Comparison of ENCODE assay signal across 11 cellular contexts in the genomic region with DNA sequence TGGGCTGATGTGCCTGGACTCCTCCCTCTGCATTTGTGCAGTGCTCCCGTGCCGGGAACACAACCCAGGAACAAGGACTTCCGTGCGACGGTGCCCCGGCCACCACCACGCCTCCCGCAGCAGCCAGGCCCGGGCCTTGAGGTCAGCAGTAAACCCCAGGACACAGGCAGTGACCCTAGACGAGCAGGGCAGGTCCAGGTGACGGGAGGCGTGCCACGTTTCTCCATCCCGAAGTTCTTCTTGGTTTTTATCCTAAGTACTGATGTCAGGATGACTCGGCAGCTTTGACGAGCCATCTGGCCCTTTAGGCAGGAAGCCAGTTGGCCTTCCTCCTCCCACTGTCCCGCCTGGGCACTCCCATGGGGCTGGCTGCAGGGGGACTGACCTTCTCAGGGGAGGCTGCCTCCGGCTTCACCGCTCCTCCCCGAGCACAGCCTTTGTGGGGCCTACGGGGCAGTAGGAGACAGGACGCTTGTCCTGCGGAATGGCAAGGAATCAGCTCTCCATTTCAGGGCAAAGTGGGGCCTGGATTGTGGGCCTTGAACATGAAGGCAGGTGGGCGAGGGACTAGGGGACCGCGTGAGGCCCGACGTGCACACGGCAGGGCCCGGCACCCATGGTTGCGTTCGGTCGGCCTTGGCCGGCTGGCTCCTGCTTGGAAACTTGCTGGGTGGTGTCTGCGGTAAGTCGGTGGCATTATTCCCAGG.
A peak's percentile ranks its signal among the peaks of the same experiment; 100 is the strongest.
DNase-seq lines count a peak whose midpoint lies in the region; ATAC-seq and TF ChIP-seq lines count a peak whose summit lies in the region.
"Had no signal": no experiment of that assay in that cellular context is flagged by ENCODE, and none has a peak within 500 bp of the region (broad histone marks: within the 10 kb centered on the region; RNA-seq: fewer than 3 reads in every experiment).

No MANE protein-coding gene starts in this region.

- TF ChIP-seq CTCF in PC-9 (conservative IDR thresholded peaks at IDR 0.05) = no peak
- no peak for TF ChIP-seq CTCF in fibroblast of lung (conservative IDR thresholded peaks at IDR 0.05 in 1 of 2, IDR thresholded peaks at IDR 0.05 in 1 of 2; ENCODE audit: low read depth in 1 of 2, low read length in 2 of 2)

- H2BK120ac ChIP-seq in trophoblast cell (ENCODE audit: insufficient read depth, low read length, poor library complexity) = no peak overlapping the region

- H3K9ac ChIP-seq in fibroblast of lung (ENCODE audit: insufficient read depth, low read length) (no peak overlapping the region), trophoblast cell (ENCODE audit: low read length) (no peak overlapping the region)

- H2AFZ ChIP-seq in PC-9 (0 out of 2 replicates have a peak overlapping the region, but pooled peaks have one; percentile 20), fibroblast of lung (ENCODE audit: low read length) (peak overlapping the region; percentile 27), trophoblast cell (ENCODE audit: insufficient read depth, low read length, poor library complexity) (no peak overlapping the region)

- H3K36me3 ChIP-seq in PC-9 (ENCODE audit: low read depth) (no peaks in the 10 kb centered on the region), fibroblast of lung (ENCODE audit: control insufficient read depth, insufficient read depth, low read length) (no peaks in the 10 kb centered on the region), trophoblast cell (ENCODE audit: control insufficient read depth in 1 of 2, insufficient read depth in 2 of 2, low read length in 2 of 2) (no peaks in the 10 kb centered on the region)
- H3K36me3 ChIP-seq: pancreas had no signal

- H3K18ac ChIP-seq in trophoblast cell (ENCODE audit: low read length) = no peak overlapping the region

- intact Hi-C loops in PC-9 (cut with micrococcal nuclease; ENCODE audit: unreplicated experiment) = loop anchor here (1.0 to 5.0 kb wide), 4 partner anchors 19 to 381 kb away; no protein-coding TSS in a partner anchor

- no CpG with 5 or more reads among the region's 36 CpGs for WGBS in trophoblast cell (ENCODE audit: extremely low coverage, insufficient coverage, insufficient read length)

- DNase-seq in ELR (ENCODE audit: low read depth) = peak; percentile 68
- peak; percentile 53 to 95 for DNase-seq in PC-9
- peak; percentile 67 to 88 for DNase-seq in fibroblast of lung (ENCODE audit: low read depth in 2 of 2)
- no peak for DNase-seq in trophoblast cell
- no peak for DNase-seq in NCI-H2081 treated with DMSO at 0.1 percent for 48 hours (lab: John Stamatoyannopoulos, UW)
- no peak for DNase-seq in GOT3 (lab: John Stamatoyannopoulos, UW)
- DNase-seq in foreskin melanocyte = no peak
- DNase-seq: dermis blood vessel endothelial cell, NCI-H2227 treated with DMSO at 0.1 percent for 48 hours, pancreas had no signal

- no peak overlapping the region for H4K91ac ChIP-seq in trophoblast cell (ENCODE audit: low read depth, low read length)

- H3K79me1 ChIP-seq in trophoblast cell (ENCODE audit: low read length) = no peaks in the 10 kb centered on the region

- H3K4me2 ChIP-seq in PC-9 (peak overlapping the region; percentile 3; the same call in 1 of the 2 replicates), fibroblast of lung (ENCODE audit: extremely low read depth, insufficient read depth, low read length) (no peak overlapping the region), trophoblast cell (ENCODE audit: low read length) (no peak overlapping the region)

- H2BK5ac ChIP-seq in trophoblast cell (ENCODE audit: low read depth, low read length, poor library complexity) = no peak overlapping the region

- no peaks in the 10 kb centered on the region for H3F3A ChIP-seq in PC-9 (ENCODE audit: insufficient read depth, low read depth)

- no TSS peak for BruUV-seq in PC-9 (replicated peaks; lab: Mats Ljungman, UMichigan)

- H3K4me3 ChIP-seq in PC-9 (no peak overlapping the region), fibroblast of lung (replicated peaks in 1 of 4; ENCODE audit: control extremely low read depth in 1 of 4, insufficient read depth in 1 of 4, low read depth in 3 of 4, low read length in 4 of 4) (no peak overlapping the region), trophoblast cell (ENCODE audit: low read depth, low read length) (no peak overlapping the region)
- H3K4me3 ChIP-seq: pancreas had no signal

- peak overlapping the region; percentile 17 for H4K8ac ChIP-seq in trophoblast cell (ENCODE audit: low read depth, low read length)

- H3K27me3 ChIP-seq in PC-9 (ENCODE audit: insufficient read depth, low read depth) = no peaks in the 10 kb centered on the region
- H3K27me3 ChIP-seq in fibroblast of lung (ENCODE audit: control insufficient read depth, insufficient read depth, low read length) = no peaks in the 10 kb centered on the region
- H3K27me3 ChIP-seq in trophoblast cell (ENCODE audit: insufficient read depth, low read length) = no peaks in the 10 kb centered on the region
- H3K27me3 ChIP-seq: pancreas had no signal

- no peak overlapping the region for H3K4ac ChIP-seq in trophoblast cell (ENCODE audit: low read depth, low read length)

- no peak overlapping the region for H2AK5ac ChIP-seq in trophoblast cell (ENCODE audit: low read length)

- H3K9me2 ChIP-seq in PC-9 (ENCODE audit: insufficient read depth) = no peaks in the 10 kb centered on the region

- POLR2A ChIA-PET in PC-9 (lab: Charles Lee; ENCODE audit: unreplicated experiment) = no interaction called here

- H3K14ac ChIP-seq in trophoblast cell (ENCODE audit: low read length) = no peak overlapping the region

- no peaks in the 10 kb centered on the region for H3K79me2 ChIP-seq in PC-9 (ENCODE audit: low read depth)
- no peaks in the 10 kb centered on the region for H3K79me2 ChIP-seq in fibroblast of lung (ENCODE audit: control insufficient read depth, insufficient read depth, low read length)
- H3K79me2 ChIP-seq in trophoblast cell (ENCODE audit: control insufficient read depth, insufficient read depth, low read length, poor library complexity) = no peaks in the 10 kb centered on the region

- no peak for ATAC-seq in GM21360 (IDR thresholded peaks at IDR 0.05; ENCODE audit: unreplicated experiment)
- ATAC-seq: pancreas had no signal

- H3K27ac ChIP-seq in PC-9 (peak overlapping the region; percentile 56), fibroblast of lung (ENCODE audit: insufficient read depth, low read length) (peak overlapping the region; percentile 58), trophoblast cell (ENCODE audit: low read depth, low read length) (no peak overlapping the region)
- H3K27ac ChIP-seq: pancreas had no signal

- H3K23ac ChIP-seq in trophoblast cell (ENCODE audit: low read length) = no peak overlapping the region

- H3K4me1 ChIP-seq in PC-9 (replicated peaks; ENCODE audit: insufficient read depth) = peaks cover 14% of the 10 kb centered on the region
- peaks cover 7% of the 10 kb centered on the region for H3K4me1 ChIP-seq in fibroblast of lung (ENCODE audit: control insufficient read depth, extremely low read depth, insufficient read depth, low read length)
- no peaks in the 10 kb centered on the region for H3K4me1 ChIP-seq in trophoblast cell (ENCODE audit: control insufficient read depth in 1 of 2, insufficient read depth in 2 of 2, low read length in 2 of 2)

- no peak overlapping the region for H2BK12ac ChIP-seq in trophoblast cell (ENCODE audit: low read length)

- no peaks in the 10 kb centered on the region for H3K9me3 ChIP-seq in PC-9 (ENCODE audit: insufficient read depth, low read depth)
- H3K9me3 ChIP-seq in fibroblast of lung (ENCODE audit: control insufficient read depth, insufficient read depth, low read depth, low read length) = no peaks in the 10 kb centered on the region
- peaks cover 23% of the 10 kb centered on the region for H3K9me3 ChIP-seq in trophoblast cell (ENCODE audit: insufficient read depth, low read depth, low read length)
- H3K9me3 ChIP-seq: pancreas had no signal

- CTCF ChIA-PET in PC-9 (lab: Charles Lee) = no interaction called here

- no peak overlapping the region for H4K12ac ChIP-seq in trophoblast cell (ENCODE audit: low read depth, low read length)

- H4K20me1 ChIP-seq in PC-9 (ENCODE audit: insufficient read depth) (no peaks in the 10 kb centered on the region), fibroblast of lung (ENCODE audit: control insufficient read depth, extremely low read depth, insufficient read depth, low read length) (no peaks in the 10 kb centered on the region)

Comparison
In these comparisons a context has a peak if more than half of its experiments do, and no peak if none do; other contexts are left out.
1. DNase-seq: peak in ELR (single experiment), PC-9 (2 of 2) and fibroblast of lung (2 of 2); none in trophoblast cell (0 of 2), NCI-H2081 treated with DMSO at 0.1 percent for 48 hours (single experiment), GOT3 (single experiment) and foreskin melanocyte (single experiment).